In the genomic region with DNA sequence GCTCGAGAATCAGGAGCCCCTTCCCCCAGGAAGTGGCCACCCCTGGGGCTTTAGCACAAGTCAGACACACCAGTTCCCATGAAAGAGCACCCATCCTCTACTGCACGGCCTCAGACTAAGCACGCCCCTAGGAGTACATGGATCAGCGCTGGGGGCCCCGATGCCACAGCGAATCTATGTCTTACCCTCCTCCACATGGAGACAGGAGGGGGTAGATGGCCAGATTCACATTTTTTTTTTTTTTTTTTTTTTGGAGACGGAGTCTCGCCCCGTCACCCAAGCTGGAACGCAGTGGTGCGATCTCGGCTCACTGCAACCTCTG, we compare ENCODE assay signal across 26 cellular contexts.
"Had no signal": no experiment of that assay in that cellular context is flagged by ENCODE, and none has a peak within 500 bp of the region (broad histone marks: within the 10 kb centered on the region; RNA-seq: fewer than 3 reads in every experiment).

No MANE protein-coding gene starts in this region.

- H3K27ac ChIP-seq: adrenal gland, colonic mucosa, Peyer's patch, SJSA1 had no signal

- ATAC-seq: activated T-cell treated with anti-CD3 and anti-CD28 coated beads, Interleukin-2, amount 50 U/mL, for 72 hours; SK-N-SH treated with all-trans-retinoic acid at 6 μM for 48 hours; WTC11 had no signal

- DNase-seq: activated CD4-positive, alpha-beta memory T cell treated with anti-CD3 and anti-CD28 coated beads for 36 hours; activated CD4-positive, alpha-beta T cell treated with anti-CD3 and anti-CD28 coated beads for 48 hours; activated CD4-positive, CD25-positive, alpha-beta regulatory T cell treated with anti-CD3 and anti-CD28 coated beads, Interleukin-2, amount 50 U/mL, for 72 hours; activated gamma-delta T cell treated with Interleukin-2 at 50 U/mL for 16 hours; activated naive CD4-positive, alpha-beta T cell treated with anti-CD3 and anti-CD28 coated beads, Interleukin-2, amount 10 ng/mL, durations not matched to agents 7 days and 5 days; activated naive CD8-positive, alpha-beta T cell treated with anti-CD3 and anti-CD28 coated beads, Interleukin-2, amount 10 ng/mL, durations not matched to agents 7 days and 5 days; activated T-cell treated with anti-CD3 and anti-CD28 coated beads, Interleukin-2, amount 50 U/mL, for 72 hours; anterior cingulate cortex; cerebellar nuclear complex; colonic mucosa; MG63; MV-4-11; NCI-H1092 treated with DMSO at 0.1 percent for 48 hours; NCI-H1417 treated with DMSO at 0.1 percent for 48 hours; NCI-H1694; NCI-H2029; NCI-H345; NCI-H510A; NCI-H526 treated with DMSO at 0.1 percent for 48 hours; NCI-H82; Peyer's patch; SHP77 had no signal

- H3K4me3 ChIP-seq: adrenal gland, colonic mucosa, MG63, Peyer's patch, SJSA1 had no signal

- H3K9me3 ChIP-seq: adrenal gland, colonic mucosa, MG63, Peyer's patch had no signal

- H3K27me3 ChIP-seq: adrenal gland, colonic mucosa, MG63, Peyer's patch, SJSA1 had no signal

- H3K4me1 ChIP-seq: colonic mucosa had no signal
